Comparison of ENCODE assay signal across 26 cellular contexts in genomic region chr7:90618880-90619279, GRCh38. TPM values are rescaled to one million over a fixed set of nuclear protein-coding genes. Genes with fewer than 3 reads are reported as not detected.
DNase-seq lines count a peak whose midpoint lies in the region; ATAC-seq and TF ChIP-seq lines count a peak whose summit lies in the region.
"Had no signal": no experiment of that assay in that cellular context is flagged by ENCODE, and none has a peak within 500 bp of the region (broad histone marks: within the 10 kb centered on the region; RNA-seq: fewer than 3 reads in every experiment).

No MANE protein-coding gene starts in this region.

- H3K4me1 Mint-ChIP-seq in progenitor cell of endocrine pancreas (ENCODE audit: low read depth): peaks cover 36% of the 10 kb centered on the region
- peaks cover 1% of the 10 kb centered on the region for H3K4me1 Mint-ChIP-seq in T-helper 2 cell treated with Interferon-gamma antibody and Interleukin-4, amounts not matched to agents 5 μg/mL and 100 μg/mL, for 36 hours (ENCODE audit: low read depth)
- H3K4me1 Mint-ChIP-seq: CD4-positive, CD25-positive, alpha-beta regulatory T cell; natural killer cell had no signal

- H3K36me3 Mint-ChIP-seq in progenitor cell of endocrine pancreas (ENCODE audit: insufficient read depth): no peaks in the 10 kb centered on the region
- H3K36me3 Mint-ChIP-seq in T-helper 2 cell treated with Interferon-gamma antibody and Interleukin-4, amounts not matched to agents 5 μg/mL and 100 μg/mL, for 36 hours (ENCODE audit: low read depth): no peaks in the 10 kb centered on the region
- H3K36me3 Mint-ChIP-seq: CD4-positive, CD25-positive, alpha-beta regulatory T cell; natural killer cell had no signal

- no peaks in the 10 kb centered on the region for H3K79me2 ChIP-seq in PC-3 (ENCODE audit: low read length)

- POLR2A ChIA-PET in PC-3 (lab: Charles Lee; ENCODE audit: unreplicated experiment): interaction anchor here (0.7 to 1.1 kb wide), 2 partner anchors 22 to 24 kb away, joined by 3 to 4 read pairs; no protein-coding TSS in a partner anchor

- H3K4me2 ChIP-seq in PC-3 (ENCODE audit: low read length): peak overlapping the region; percentile 67

- H3K27me3 Mint-ChIP-seq in progenitor cell of endocrine pancreas: no peaks in the 10 kb centered on the region
- H3K27me3 Mint-ChIP-seq in T-helper 2 cell treated with Interferon-gamma antibody and Interleukin-4, amounts not matched to agents 5 μg/mL and 100 μg/mL, for 36 hours (ENCODE audit: low read depth): no peaks in the 10 kb centered on the region
- H3K27me3 Mint-ChIP-seq: CD4-positive, CD25-positive, alpha-beta regulatory T cell; stimulated activated naive B cell treated with anti-CD40 and anti-IgM and Interleukin-4, amounts not matched to agents 10 μg/mL and 1 μg/mL and 100 μg/mL, for 72 hours had no signal

- no peaks in the 10 kb centered on the region for H4K20me1 ChIP-seq in PC-3 (ENCODE audit: low read length)

- H3K27ac ChIP-seq in PC-3 (ENCODE audit: low read length): peak overlapping the region; percentile 55
- H3K27ac ChIP-seq: right atrium auricular region, SJSA1, spleen, testis had no signal

- no peak overlapping the region for H3K27ac Mint-ChIP-seq in progenitor cell of endocrine pancreas
- H3K27ac Mint-ChIP-seq in T-helper 2 cell treated with Interferon-gamma antibody and Interleukin-4, amounts not matched to agents 5 μg/mL and 100 μg/mL, for 36 hours: no peak overlapping the region
- H3K27ac Mint-ChIP-seq: activated naive CD4-positive, alpha-beta T cell treated with anti-CD3 and anti-CD28 coated beads for 36 hours; CD4-positive, CD25-positive, alpha-beta regulatory T cell; natural killer cell had no signal

- no peaks in the 10 kb centered on the region for H3F3A ChIP-seq in PC-3 (ENCODE audit: low read length, unreplicated experiment)

- TF ChIP-seq CTCF in PC-3 (conservative IDR thresholded peaks at IDR 0.05; ENCODE audit: low read depth, low read length) (no peak), progenitor cell of endocrine pancreas (IDR thresholded peaks at IDR 0.05; ENCODE audit: unreplicated experiment) (no peak)

- no peaks in the 10 kb centered on the region for H3K9me3 Mint-ChIP-seq in progenitor cell of endocrine pancreas (ENCODE audit: low read depth)
- no peaks in the 10 kb centered on the region for H3K9me3 Mint-ChIP-seq in T-helper 2 cell treated with Interferon-gamma antibody and Interleukin-4, amounts not matched to agents 5 μg/mL and 100 μg/mL, for 36 hours
- H3K9me3 Mint-ChIP-seq: activated naive CD4-positive, alpha-beta T cell treated with anti-CD3 and anti-CD28 coated beads for 36 hours; stimulated activated naive B cell treated with anti-CD40 and anti-IgM and Interleukin-4, amounts not matched to agents 10 μg/mL and 1 μg/mL and 100 μg/mL, for 72 hours had no signal

- intact Hi-C loops in PC-3 (cut with micrococcal nuclease): loop anchor here (2.0 kb wide), 1 partner anchor 22 kb away; the partner anchor contains the start of gene CDK14

- ATAC-seq in PC-3: peak; percentile 84
- ATAC-seq: esophagus mucosa; natural killer cell; Panc1; stimulated activated naive B cell treated with anti-CD40 and anti-IgM and Interleukin-4, amounts not matched to agents 10 μg/mL and 1 μg/mL and 100 μg/mL, for 72 hours had no signal

- H2AFZ ChIP-seq in PC-3 (ENCODE audit: low read length): no peak overlapping the region

- peak overlapping the region; percentile 37 for H3K4me3 Mint-ChIP-seq in progenitor cell of endocrine pancreas (ENCODE audit: low read depth)
- no peak overlapping the region for H3K4me3 Mint-ChIP-seq in T-helper 2 cell treated with Interferon-gamma antibody and Interleukin-4, amounts not matched to agents 5 μg/mL and 100 μg/mL, for 36 hours
- H3K4me3 Mint-ChIP-seq: activated naive CD4-positive, alpha-beta T cell treated with anti-CD3 and anti-CD28 coated beads for 36 hours; CD4-positive, CD25-positive, alpha-beta regulatory T cell; natural killer cell; stimulated activated naive B cell treated with anti-CD40 and anti-IgM and Interleukin-4, amounts not matched to agents 10 μg/mL and 1 μg/mL and 100 μg/mL, for 72 hours had no signal

- H3K4me1 ChIP-seq in PC-3 (ENCODE audit: insufficient read depth, low read length): peaks cover 31% of the 10 kb centered on the region
- H3K4me1 ChIP-seq: testis had no signal

- H3K9ac ChIP-seq in PC-3 (ENCODE audit: low read length): peak overlapping the region; percentile 34; the same call in 1 of the 2 replicates

- DNase-seq in DMS153 treated with DMSO at 0.1 percent for 48 hours (lab: John Stamatoyannopoulos, UW; ENCODE audit: unreplicated experiment) (peak; percentile 57), NCI-H1417 (lab: John Stamatoyannopoulos, UW) (peak in 2 of 3 experiments; percentile 42 to 85), PC-3 (peak; percentile 46), progenitor cell of endocrine pancreas (ENCODE audit: low spot score, unreplicated experiment) (no peak), NCI-H187 treated with DMSO at 0.1 percent for 48 hours (lab: John Stamatoyannopoulos, UW) (no peak)
- no peak for DNase-seq in T-helper 2 cell treated with Interferon-gamma antibody and Interleukin-4, amounts not matched to agents 5 μg/mL and 100 μg/mL, for 36 hours (ENCODE audit: low spot score)
- no peak for DNase-seq in activated CD8-positive, alpha-beta memory T cell treated with anti-CD3 and anti-CD28 coated beads, Interleukin-2, amount 50 U/mL, for 48 hours
- DNase-seq: activated CD4-positive, alpha-beta T cell treated with anti-CD3 and anti-CD28 coated beads for 4 hours; activated naive CD4-positive, alpha-beta T cell treated with anti-CD3 and anti-CD28 coated beads for 36 hours; activated T-cell treated with anti-CD3 and anti-CD28 coated beads, Interleukin-2, amount 50 U/mL, for 48 hours; CD4-positive, CD25-positive, alpha-beta regulatory T cell; effector CD8-positive, alpha-beta T cell; foreskin melanocyte; GDM1; natural killer cell; NCI-H1048; NK-92 treated with Interleukin-12 subunit alpha and Interleukin-12 subunit beta, amount 100 ng/mL, for 24 hours; spleen; stimulated activated CD4-positive, alpha-beta T cell treated with anti-CD3 and anti-CD28 coated beads, Interleukin-4, amount 100 ng/mL, for 1 hour; stimulated activated naive B cell treated with anti-CD40 and anti-IgM and Interleukin-4, amounts not matched to agents 10 μg/mL and 1 μg/mL and 100 μg/mL, for 72 hours; T-helper 1 cell; testis had no signal

- no peaks in the 10 kb centered on the region for H3K36me3 ChIP-seq in PC-3 (ENCODE audit: low read depth, low read length)
- H3K36me3 ChIP-seq: right atrium auricular region, SJSA1, spleen had no signal

- H3K9me2 ChIP-seq in PC-3 (replicated peaks; ENCODE audit: low read length): no peaks in the 10 kb centered on the region

- no TSS peak for BruUV-seq in PC-3 (replicated peaks; lab: Mats Ljungman, UMichigan)

- CTCF ChIA-PET in PC-3 (lab: Charles Lee): interaction anchor here (0.7 to 0.8 kb wide), 2 partner anchors 10 to 34 kb away, joined by 3 read pairs; no protein-coding TSS in a partner anchor

- no peaks in the 10 kb centered on the region for H3K27me3 ChIP-seq in PC-3 (ENCODE audit: low read length)
- H3K27me3 ChIP-seq: right atrium auricular region, SJSA1, spleen, testis had no signal

- H3K4me3 ChIP-seq in PC-3 (ENCODE audit: low read length): no peak overlapping the region
- H3K4me3 ChIP-seq: right atrium auricular region, SJSA1, spleen, testis had no signal

- H3K9me3 ChIP-seq in PC-3 (ENCODE audit: low read length): no peaks in the 10 kb centered on the region
- H3K9me3 ChIP-seq: right atrium auricular region, SJSA1, spleen, testis had no signal

RNA-seq across cellular contexts. Expression of gene CDK14, which starts 22.8 kb away (rescaled TPM):
- 6.6 and 8.2 TPM in 2 replicates for total RNA-seq in PC-3 (2014; rRNA removed)
- 116 and 117 TPM in 2 replicates for total RNA-seq in progenitor cell of endocrine pancreas

Comparison
In these comparisons a context has a peak if more than half of its experiments do, and no peak if none do; other contexts are left out.
1. DNase-seq: peak in DMS153 treated with DMSO at 0.1 percent for 48 hours (single experiment), NCI-H1417 (2 of 3) and PC-3 (single experiment); none in progenitor cell of endocrine pancreas (single experiment), NCI-H187 treated with DMSO at 0.1 percent for 48 hours (single experiment), T-helper 2 cell treated with Interferon-gamma antibody and Interleukin-4, amounts not matched to agents 5 μg/mL and 100 μg/mL, for 36 hours (single experiment) and activated CD8-positive, alpha-beta memory T cell treated with anti-CD3 and anti-CD28 coated beads, Interleukin-2, amount 50 U/mL, for 48 hours (single experiment).
2. RNA of gene CDK14, which starts 22.8 kb away (total RNA-seq): 116 to 117 TPM in progenitor cell of endocrine pancreas; 6.6 to 8.2 TPM in PC-3; every median in the first group is over 10 times any median in the second.